In the genomic region with DNA sequence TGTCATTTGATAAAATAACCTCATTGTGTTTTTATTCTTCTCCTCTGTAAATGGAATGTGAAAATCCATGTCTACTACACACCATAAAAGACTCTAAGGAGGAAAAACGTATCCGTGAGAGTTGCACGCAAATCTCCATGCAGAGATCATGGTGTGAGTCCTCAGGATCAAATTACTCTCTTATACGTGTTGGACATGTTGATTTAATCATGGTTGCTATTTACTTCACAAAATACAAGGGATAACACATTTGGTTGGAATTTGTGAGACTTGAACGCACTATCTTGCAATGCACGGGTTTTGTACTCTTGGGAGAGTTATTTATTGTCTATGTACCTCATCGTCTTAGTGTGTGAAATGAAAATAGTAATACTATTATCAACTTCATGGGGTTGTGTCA, we compare ENCODE assay signal across 24 cellular contexts.
A peak's percentile ranks its signal among the peaks of the same experiment; 100 is the strongest.
DNase-seq lines count a peak whose midpoint lies in the region; ATAC-seq and TF ChIP-seq lines count a peak whose summit lies in the region.
"Had no signal": no experiment of that assay in that cellular context is flagged by ENCODE, and none has a peak within 500 bp of the region (broad histone marks: within the 10 kb centered on the region; RNA-seq: fewer than 3 reads in every experiment).

No MANE protein-coding gene starts in this region.

- no peaks in the 10 kb centered on the region for H3K36me3 Mint-ChIP-seq in MCF 10A (ENCODE audit: insufficient read depth, unreplicated experiment)
- H3K36me3 Mint-ChIP-seq: activated naive CD8-positive, alpha-beta T cell; CD14-positive monocyte; mesothelial cell of epicardium had no signal

- CTCF ChIA-PET in MCF 10A (lab: Yijun Ruan, JAX) (interaction anchor here (0.6 to 1.0 kb wide), 2 partner anchors 129 to 134 kb away, joined by 3 read pairs; no protein-coding TSS in a partner anchor), HEK293T (lab: Yijun Ruan, JAX) (no interaction called here)

- peak overlapping the region in 1 of 2 donors; percentile 9 for H3K27ac ChIP-seq in breast epithelium
- H3K27ac ChIP-seq: left lung, right lobe of liver, upper lobe of right lung had no signal

- ATAC-seq in HG02973 (IDR thresholded peaks at IDR 0.05; ENCODE audit: unreplicated experiment) (no peak), Right ventricle myocardium inferior (no peak)
- ATAC-seq: heart left ventricle, K562, left lung, right lobe of liver, upper lobe of right lung had no signal

- H3K9me3 ChIP-seq in breast epithelium, result no peaks in the 10 kb centered on the region
- H3K9me3 ChIP-seq: A549, left lung, right lobe of liver, SK-N-SH, upper lobe of right lung had no signal

- H3K9me3 Mint-ChIP-seq in MCF 10A (ENCODE audit: unreplicated experiment), result peaks cover under 1% of the 10 kb centered on the region
- H3K9me3 Mint-ChIP-seq: activated T-helper 2 cell treated with anti-CD3 and anti-CD28 coated beads, Interferon-gamma antibody, Interleukin-2, Interleukin-4, amounts not matched to agents 10 μg/mL and 5 μg/mL and 100 μg/mL, durations not matched to agents 14 hours and 24 hours and 36 hours had no signal

- no peaks in the 10 kb centered on the region for H3K36me3 ChIP-seq in breast epithelium
- H3K36me3 ChIP-seq: heart left ventricle, left lung, right lobe of liver, upper lobe of right lung had no signal

- POLR2A ChIA-PET in MCF 10A (lab: Yijun Ruan, JAX) (interaction anchor here (0.6 kb wide), 1 partner anchor 230 kb away, joined by 3 read pairs; no protein-coding TSS in a partner anchor), HEK293T (lab: Yijun Ruan, JAX) (interaction anchor here (1.0 kb wide), 1 partner anchor 10 kb away, joined by 4 read pairs; no protein-coding TSS in a partner anchor)

- no peaks in the 10 kb centered on the region for H3K27me3 Mint-ChIP-seq in MCF 10A (ENCODE audit: insufficient read depth, unreplicated experiment)
- H3K27me3 Mint-ChIP-seq: activated naive CD8-positive, alpha-beta T cell had no signal

- no peaks in the 10 kb centered on the region for H3K4me1 ChIP-seq in breast epithelium
- H3K4me1 ChIP-seq: left lung, right lobe of liver, upper lobe of right lung had no signal

- H3K27ac Mint-ChIP-seq in MCF 10A (ENCODE audit: low read depth, unreplicated experiment), result peak overlapping the region; percentile 14
- H3K27ac Mint-ChIP-seq: activated naive CD8-positive, alpha-beta T cell; activated T-helper 2 cell treated with anti-CD3 and anti-CD28 coated beads, Interferon-gamma antibody, Interleukin-2, Interleukin-4, amounts not matched to agents 10 μg/mL and 5 μg/mL and 100 μg/mL, durations not matched to agents 14 hours and 24 hours and 36 hours; mesothelial cell of epicardium; nephron progenitor cell had no signal

- H3K4me3 Mint-ChIP-seq in MCF 10A (ENCODE audit: unreplicated experiment), result no peak overlapping the region
- H3K4me3 Mint-ChIP-seq: activated naive CD8-positive, alpha-beta T cell; CD14-positive monocyte; mesothelial cell of epicardium; nephron progenitor cell had no signal

- no peak for TF ChIP-seq POLR2A in breast epithelium (IDR thresholded peaks at IDR 0.05)

- TF ChIP-seq CTCF in MCF 10A (IDR thresholded peaks at IDR 0.05; ENCODE audit: unreplicated experiment), result no peak
- TF ChIP-seq CTCF in breast epithelium (IDR thresholded peaks at IDR 0.05), result no peak

- intact Hi-C loops in MCF 10A (cut with micrococcal nuclease), result no loop called here
- intact Hi-C loops in breast epithelium (cut with DNase I; ENCODE audit: low total_unique reads), result no loop called here
- intact Hi-C loops in Right ventricle myocardium inferior (cut with DNase I), result no loop called here

- H3K27me3 ChIP-seq in breast epithelium, result no peaks in the 10 kb centered on the region
- H3K27me3 ChIP-seq: heart left ventricle, left lung, right lobe of liver, upper lobe of right lung had no signal

- DNase-seq in MCF 10A (ENCODE audit: unreplicated experiment) (no peak), breast epithelium (ENCODE audit: low spot score in 2 of 2) (no peak), RPMI7951 (ENCODE audit: low read depth) (peak; percentile 55), fibroblast of the conjunctiva (ENCODE audit: low read depth) (peak; percentile 77), HEK293T (ENCODE audit: extremely low spot score) (no peak), Right ventricle myocardium inferior (ENCODE audit: missing footprints) (no peak)
- DNase-seq in activated CD4-positive, alpha-beta T cell treated with anti-CD3 and anti-CD28 coated beads, Interleukin-2, amount 50 U/mL, for 4 hours, result no peak
- DNase-seq: activated CD8-positive, alpha-beta memory T cell treated with anti-CD3 and anti-CD28 coated beads, Interleukin-2, amount 50 U/mL, for 4 hours; H7; heart left ventricle; left lung; nephron progenitor cell; posterior cingulate gyrus; right lobe of liver; SK-N-SH; stimulated activated CD8-positive, alpha-beta memory T cell treated with anti-CD3 and anti-CD28 coated beads, Interleukin-4, amount 100 ng/mL, for 48 hours; upper lobe of right lung had no signal

- H3K4me1 Mint-ChIP-seq in MCF 10A (ENCODE audit: insufficient read depth, unreplicated experiment), result peaks cover 16% of the 10 kb centered on the region

- no peak overlapping the region for H3K4me3 ChIP-seq in breast epithelium
- H3K4me3 ChIP-seq: A549, heart left ventricle, K562, left lung, right lobe of liver, upper lobe of right lung had no signal

- BruUV-seq in MCF 10A (replicated peaks; lab: Mats Ljungman, UMichigan), result no TSS peak

TF ChIP-seq in HEK293T, 16 proteins besides CTCF, POLR2A, EP300 and RAD21:
- no peak for TF ChIP-seq ARNT (IDR thresholded peaks at IDR 0.05)
- no peak for TF ChIP-seq BHLHE40 (IDR thresholded peaks at IDR 0.05; ENCODE audit: borderline replicate concordance)
- TF ChIP-seq NFRKB (IDR thresholded peaks at IDR 0.05), result no peak
- TF ChIP-seq ELF4 (IDR thresholded peaks at IDR 0.05), result no peak
- TF ChIP-seq L3MBTL2 (conservative IDR thresholded peaks at IDR 0.05), result no peak
- no peak for TF ChIP-seq FOXK2 (IDR thresholded peaks at IDR 0.05)
- TF ChIP-seq FOXM1 (IDR thresholded peaks at IDR 0.05; ENCODE audit: borderline replicate concordance), result no peak
- TF ChIP-seq FOXA1 (IDR thresholded peaks at IDR 0.05), result no peak
- TF ChIP-seq SP1 (IDR thresholded peaks at IDR 0.05), result no peak
- TF ChIP-seq CTBP1 (IDR thresholded peaks at IDR 0.05; ENCODE audit: borderline replicate concordance), result no peak
- no peak for TF ChIP-seq LEF1 (IDR thresholded peaks at IDR 0.05; ENCODE audit: borderline replicate concordance)
TF ChIP-seq in HEK293T: peak in this region for 0.

Comparison
In these comparisons a context has a peak if more than half of its experiments do, and no peak if none do; other contexts are left out.
1. DNase-seq: peak in RPMI7951 (single experiment) and fibroblast of the conjunctiva (single experiment); none in MCF 10A (single experiment), breast epithelium (0 of 2), activated CD4-positive, alpha-beta T cell treated with anti-CD3 and anti-CD28 coated beads, Interleukin-2, amount 50 U/mL, for 4 hours (0 of 2), HEK293T (single experiment) and Right ventricle myocardium inferior (single experiment).